ENCODE assay signal across 8 cellular contexts in the genomic region with DNA sequence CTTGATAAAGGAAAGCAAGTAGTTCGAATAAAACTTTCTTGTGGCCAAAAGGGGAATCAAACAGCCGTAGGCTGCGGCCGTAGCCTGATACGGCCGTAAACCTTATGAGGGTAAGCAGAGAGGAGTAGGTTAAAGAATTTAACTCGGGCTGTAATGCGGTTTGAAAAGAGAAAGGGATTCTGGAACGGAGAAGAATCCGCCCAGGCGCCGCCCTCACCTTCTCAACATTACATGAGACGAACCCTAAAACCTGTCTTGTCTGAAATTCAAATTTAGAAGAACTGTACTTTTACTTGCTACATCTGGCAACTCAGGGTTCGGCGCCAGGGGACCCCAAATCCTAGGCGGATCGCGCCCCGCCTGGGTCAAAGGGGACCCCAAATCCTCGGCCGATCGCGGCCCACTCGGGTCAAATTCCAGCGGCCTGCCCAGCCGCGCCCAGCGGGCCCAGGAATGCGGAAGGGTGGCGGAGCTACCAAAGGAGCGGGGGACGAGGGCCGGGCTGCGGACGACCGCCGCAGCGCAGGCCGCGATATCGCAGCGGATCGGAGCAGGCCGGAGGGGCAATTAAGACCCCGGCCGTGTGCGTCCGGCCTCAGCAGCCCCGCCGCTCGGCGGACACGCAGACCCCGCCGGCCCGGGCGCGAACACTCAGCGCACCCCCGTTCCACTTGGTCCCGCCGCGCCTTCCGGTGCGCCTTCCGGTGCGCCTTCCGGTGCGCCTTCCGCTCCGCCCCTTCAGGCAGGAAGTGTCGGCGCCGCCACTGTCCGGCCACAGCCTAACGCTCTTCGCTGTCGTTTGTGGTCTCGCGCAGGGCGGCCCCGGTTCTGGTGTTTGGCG. TPM values are rescaled to one million over a fixed set of nuclear protein-coding genes. Genes with fewer than 3 reads are reported as not detected.
DNase-seq lines count a peak whose midpoint lies in the region; ATAC-seq and TF ChIP-seq lines count a peak whose summit lies in the region.

A gene (plus strand): TSS at position 741 of the 841 bp plus-strand sequence. CDS start 10,766 bp downstream, outside the sequence.

- peaks cover 11% of the 10 kb centered on the region for H3K36me3 Mint-ChIP-seq in activated naive CD4-positive, alpha-beta T cell treated with anti-CD3 and anti-CD28 coated beads, Interleukin-2, amount 50 U/mL, for 24 hours
- H3K36me3 Mint-ChIP-seq in glutamatergic neuron (ENCODE audit: unreplicated experiment), result no peaks in the 10 kb centered on the region

- peak; percentile 77 for ATAC-seq in GM21737 (IDR thresholded peaks at IDR 0.05; ENCODE audit: unreplicated experiment)
- peak; percentile 85 for ATAC-seq in SK-N-SH treated with all-trans-retinoic acid at 6 μM for 48 hours

- H4K20me1 ChIP-seq in KMS-11 (ENCODE audit: insufficient read depth), result no peaks in the 10 kb centered on the region; the same call in 1 of the 2 replicates

- TF ChIP-seq CTCF in KMS-11 (conservative IDR thresholded peaks at IDR 0.05; ENCODE audit: low read depth, low read length) (no peak), glutamatergic neuron (IDR thresholded peaks at IDR 0.05; ENCODE audit: partially characterized antibody, unreplicated experiment) (no peak), ovary (IDR thresholded peaks at IDR 0.05) (peak in 1 of 3 donors; percentile 51), tibial artery (IDR thresholded peaks at IDR 0.05) (no peak)

- no peak within 1 kb of the TSS for H3K4me3 ChIP-seq in KMS-11 (IDR thresholded peaks at IDR 0.05; ENCODE audit: insufficient read depth, low read depth, low read length)
- peak within 1 kb of the TSS; percentile 87 for H3K4me3 ChIP-seq in ovary
- peak within 1 kb of the TSS; percentile 95 to 98 for H3K4me3 ChIP-seq in tibial artery

- H3K9ac ChIP-seq in ES-I3 (ENCODE audit: low read depth, low read length), result peak within 1 kb of the TSS; percentile 75
- peak within 1 kb of the TSS; percentile 86 for H3K9ac ChIP-seq in KMS-11

- H3K36me3 ChIP-seq in ES-I3 (ENCODE audit: insufficient read depth, low read length), result peaks cover 1% of the 10 kb centered on the region; the same call in 1 of the 2 replicates
- H3K36me3 ChIP-seq in KMS-11 (ENCODE audit: insufficient read depth), result no peaks in the 10 kb centered on the region
- no peaks in the 10 kb centered on the region for H3K36me3 ChIP-seq in ovary
- H3K36me3 ChIP-seq in tibial artery, result peaks cover 22 to 24% (median 23%) of the 10 kb centered on the region in 3 donors

- peaks cover 40% of the 10 kb centered on the region for H3K79me2 ChIP-seq in KMS-11 (ENCODE audit: insufficient read depth, low read depth)

- peak within 1 kb of the TSS; percentile 93 for H3K4me2 ChIP-seq in KMS-11

- H3K27ac Mint-ChIP-seq in activated naive CD4-positive, alpha-beta T cell treated with anti-CD3 and anti-CD28 coated beads, Interleukin-2, amount 50 U/mL, for 24 hours, result peak within 1 kb of the TSS; percentile 99
- peak within 1 kb of the TSS; percentile 84 for H3K27ac Mint-ChIP-seq in glutamatergic neuron (ENCODE audit: unreplicated experiment)

- peak within 1 kb of the TSS; percentile 71 for H3K27ac ChIP-seq in KMS-11
- peak within 1 kb of the TSS; percentile 79 to 80 for H3K27ac ChIP-seq in ovary
- peak within 1 kb of the TSS; percentile 92 to 93 for H3K27ac ChIP-seq in tibial artery

- peaks cover 81% of the 10 kb centered on the region for H3K4me1 Mint-ChIP-seq in activated naive CD4-positive, alpha-beta T cell treated with anti-CD3 and anti-CD28 coated beads, Interleukin-2, amount 50 U/mL, for 24 hours
- H3K4me1 Mint-ChIP-seq in glutamatergic neuron (ENCODE audit: low read depth, unreplicated experiment), result peaks cover 11% of the 10 kb centered on the region

- H3K27me3 Mint-ChIP-seq in activated naive CD4-positive, alpha-beta T cell treated with anti-CD3 and anti-CD28 coated beads, Interleukin-2, amount 50 U/mL, for 24 hours, result no peaks in the 10 kb centered on the region
- peaks cover 8% of the 10 kb centered on the region for H3K27me3 Mint-ChIP-seq in glutamatergic neuron (ENCODE audit: unreplicated experiment)

- H3K9me3 ChIP-seq in ES-I3 (ENCODE audit: control insufficient read depth, insufficient read depth, low read length) (no peaks in the 10 kb centered on the region), ovary (no peaks in the 10 kb centered on the region), tibial artery (no peaks in the 10 kb centered on the region)

- peak within 1 kb of the TSS; percentile 89 for H2AFZ ChIP-seq in KMS-11 (ENCODE audit: low read depth)

- TF ChIP-seq EP300 in ovary (IDR thresholded peaks at IDR 0.05), result no peak

- DNase-seq in glutamatergic neuron (peak; percentile 82), ovary (peak; percentile 73 to 88 (median 77)), tibial artery (peak; percentile 75 to 88)

- TF ChIP-seq POLR2A in ovary (IDR thresholded peaks at IDR 0.05), result peak; percentile 54

- intact Hi-C loops in ovary (cut with DNase I) (loop anchor here in 1 of 4 donors (5.0 kb wide), 1 partner anchor 186 kb away; no protein-coding TSS in a partner anchor), tibial artery (cut with DNase I; ENCODE audit: low total_unique reads) (loop anchor here (5.0 kb wide), 1 partner anchor 186 kb away; no protein-coding TSS in a partner anchor)

- no peaks in the 10 kb centered on the region for H3K27me3 ChIP-seq in KMS-11 (ENCODE audit: insufficient read depth, low read depth)
- H3K27me3 ChIP-seq in ovary, result no peaks in the 10 kb centered on the region
- H3K27me3 ChIP-seq in tibial artery, result no peaks in the 10 kb centered on the region

- H3K9me3 Mint-ChIP-seq in activated naive CD4-positive, alpha-beta T cell treated with anti-CD3 and anti-CD28 coated beads, Interleukin-2, amount 50 U/mL, for 24 hours, result no peaks in the 10 kb centered on the region
- H3K9me3 Mint-ChIP-seq in glutamatergic neuron (ENCODE audit: unreplicated experiment), result no peaks in the 10 kb centered on the region

- 0% methylated on average over 57 to 83 of the region's 83 CpGs for WGBS in ovary, 3 donors

- H3K4me3 Mint-ChIP-seq in activated naive CD4-positive, alpha-beta T cell treated with anti-CD3 and anti-CD28 coated beads, Interleukin-2, amount 50 U/mL, for 24 hours, result peak within 1 kb of the TSS; percentile 95
- H3K4me3 Mint-ChIP-seq in glutamatergic neuron (ENCODE audit: unreplicated experiment), result peak within 1 kb of the TSS; percentile 93

- H3K4me1 ChIP-seq in ES-I3 (ENCODE audit: insufficient read depth, low read length) (peaks cover 13% of the 10 kb centered on the region), KMS-11 (ENCODE audit: low read depth, poor library complexity, severe bottlenecking) (peaks cover 36% of the 10 kb centered on the region), ovary (ENCODE audit: insufficient read depth) (peaks cover 18% of the 10 kb centered on the region), tibial artery (peaks cover 1 to 79% (median 52%) of the 10 kb centered on the region in 4 donors)

TF ChIP-seq in SK-N-SH treated with all-trans-retinoic acid at 6 μM for 48 hours, 23 proteins besides CTCF, POLR2A, EP300 and RAD21:
- TF ChIP-seq GLIS3 (CRISPR knock-in tag; IDR thresholded peaks at IDR 0.05), result no peak
- TF ChIP-seq ZFP3 (CRISPR knock-in tag; IDR thresholded peaks at IDR 0.05), result no peak
- TF ChIP-seq, protein P1, sequence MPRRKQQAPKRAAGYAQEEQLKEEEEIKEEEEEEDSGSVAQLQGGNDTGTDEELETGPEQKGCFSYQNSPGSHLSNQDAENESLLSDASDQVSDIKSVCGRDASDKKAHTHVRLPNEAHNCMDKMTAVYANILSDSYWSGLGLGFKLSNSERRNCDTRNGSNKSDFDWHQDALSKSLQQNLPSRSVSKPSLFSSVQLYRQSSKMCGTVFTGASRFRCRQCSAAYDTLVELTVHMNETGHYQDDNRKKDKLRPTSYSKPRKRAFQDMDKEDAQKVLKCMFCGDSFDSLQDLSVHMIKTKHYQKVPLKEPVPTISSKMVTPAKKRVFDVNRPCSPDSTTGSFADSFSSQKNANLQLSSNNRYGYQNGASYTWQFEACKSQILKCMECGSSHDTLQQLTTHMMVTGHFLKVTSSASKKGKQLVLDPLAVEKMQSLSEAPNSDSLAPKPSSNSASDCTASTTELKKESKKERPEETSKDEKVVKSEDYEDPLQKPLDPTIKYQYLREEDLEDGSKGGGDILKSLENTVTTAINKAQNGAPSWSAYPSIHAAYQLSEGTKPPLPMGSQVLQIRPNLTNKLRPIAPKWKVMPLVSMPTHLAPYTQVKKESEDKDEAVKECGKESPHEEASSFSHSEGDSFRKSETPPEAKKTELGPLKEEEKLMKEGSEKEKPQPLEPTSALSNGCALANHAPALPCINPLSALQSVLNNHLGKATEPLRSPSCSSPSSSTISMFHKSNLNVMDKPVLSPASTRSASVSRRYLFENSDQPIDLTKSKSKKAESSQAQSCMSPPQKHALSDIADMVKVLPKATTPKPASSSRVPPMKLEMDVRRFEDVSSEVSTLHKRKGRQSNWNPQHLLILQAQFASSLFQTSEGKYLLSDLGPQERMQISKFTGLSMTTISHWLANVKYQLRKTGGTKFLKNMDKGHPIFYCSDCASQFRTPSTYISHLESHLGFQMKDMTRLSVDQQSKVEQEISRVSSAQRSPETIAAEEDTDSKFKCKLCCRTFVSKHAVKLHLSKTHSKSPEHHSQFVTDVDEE (CRISPR knock-in tag; IDR thresholded peaks at IDR 0.05), result 0 out of 2 replicates have a peak, but pooled peaks have one; percentile 15
- TF ChIP-seq ZNF565 (CRISPR knock-in tag; conservative IDR thresholded peaks at IDR 0.05; ENCODE audit: low read depth), result no peak
- no peak for TF ChIP-seq ISL1 (CRISPR knock-in tag; IDR thresholded peaks at IDR 0.05)
TF ChIP-seq in SK-N-SH treated with all-trans-retinoic acid at 6 μM for 48 hours: peak in this region for 1.

RNA-seq across cellular contexts. Expression of the gene that starts here (rescaled TPM):
- 123 TPM for total RNA-seq in glutamatergic neuron (ENCODE audit: unreplicated experiment)
- 100 to 1,000 TPM; 165 to 279 (median 194) TPM for total RNA-seq in ovary
- 100 to 1,000 TPM; 326 to 388 TPM for polyA plus RNA-seq in ovary
